ENCODE assay signal across 1 cellular context in the genomic region with DNA sequence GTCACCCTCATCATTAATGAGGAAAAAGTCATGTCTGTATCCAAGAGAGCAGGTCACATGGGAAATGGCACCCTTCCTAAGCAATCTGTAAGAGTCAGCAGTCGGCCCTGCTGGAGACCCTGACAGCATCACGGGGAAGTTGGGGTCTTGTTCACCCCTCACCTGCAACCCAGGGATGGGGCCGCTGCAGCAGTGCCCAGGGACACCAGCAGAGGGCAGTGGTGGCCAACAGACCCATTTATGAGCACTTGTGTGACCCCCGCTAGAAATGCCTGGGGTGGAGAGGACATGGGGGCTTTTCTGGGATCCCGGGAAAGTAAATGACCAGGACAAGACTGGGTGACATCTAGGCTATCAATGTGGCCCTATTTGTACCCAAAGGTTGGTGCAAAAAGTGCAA.
A peak's percentile ranks its signal among the peaks of the same experiment; 100 is the strongest.
TF ChIP-seq lines count a peak whose summit lies in the region.

No MANE protein-coding gene starts in this region.

TF ChIP-seq in K562, 482 proteins besides CTCF, POLR2A, EP300 and RAD21:
- TF ChIP-seq DEAF1 (CRISPR knock-in tag; IDR thresholded peaks at IDR 0.05) (no peak), ZNF217 (CRISPR knock-in tag; IDR thresholded peaks at IDR 0.05) (no peak), HNRNPLL (IDR thresholded peaks at IDR 0.05; ENCODE audit: low read depth, low read length, poor library complexity, severe bottlenecking) (no peak), STAG1 (CRISPR knock-in tag; IDR thresholded peaks at IDR 0.05; ENCODE audit: borderline replicate concordance) (peak; percentile 39; the same call in 1 of the 2 replicates), HOXB6 (CRISPR knock-in tag; IDR thresholded peaks at IDR 0.05; ENCODE audit: borderline replicate concordance) (no peak), ZBTB7A (IDR thresholded peaks at IDR 0.05; ENCODE audit: borderline replicate concordance, control insufficient read depth, low read depth, low read length) (peak; percentile 37; the same call in 1 of the 2 replicates), MEF2A (IDR thresholded peaks at IDR 0.05; ENCODE audit: control insufficient read depth, low read depth, low read length) (no peak)
TF ChIP-seq in K562: peak in this region for 2.
